In genomic region chr15:76150971-76151598, GRCh38 we compare ENCODE assay signal across 1 cellular context.
TF ChIP-seq lines count a peak whose summit lies in the region.

No MANE protein-coding gene starts in this region.

TF ChIP-seq in H1, 55 proteins besides CTCF, POLR2A, EP300 and RAD21 (continued from another document):
- TF ChIP-seq SP2 (IDR thresholded peaks at IDR 0.05; ENCODE audit: low read length) (no peak), RFX5 (IDR thresholded peaks at IDR 0.05; ENCODE audit: borderline replicate concordance, low read depth, low read length) (no peak), MAFK (IDR thresholded peaks at IDR 0.05; ENCODE audit: low read depth, low read length) (no peak), SIX5 (IDR thresholded peaks at IDR 0.05; ENCODE audit: low read depth, low read length) (no peak), KDM5A (IDR thresholded peaks at IDR 0.05; ENCODE audit: low read length) (no peak), HDAC2 (IDR thresholded peaks at IDR 0.05; ENCODE audit: borderline replicate concordance in 1 of 2, low read depth in 2 of 2, low read length in 2 of 2) (no peak), FOSL1 (IDR thresholded peaks at IDR 0.05; ENCODE audit: insufficient read depth, low read depth, low read length) (no peak)
TF ChIP-seq in H1: peak in this region for 8.
